Comparison of ENCODE assay signal across 12 cellular contexts in the genomic region with DNA sequence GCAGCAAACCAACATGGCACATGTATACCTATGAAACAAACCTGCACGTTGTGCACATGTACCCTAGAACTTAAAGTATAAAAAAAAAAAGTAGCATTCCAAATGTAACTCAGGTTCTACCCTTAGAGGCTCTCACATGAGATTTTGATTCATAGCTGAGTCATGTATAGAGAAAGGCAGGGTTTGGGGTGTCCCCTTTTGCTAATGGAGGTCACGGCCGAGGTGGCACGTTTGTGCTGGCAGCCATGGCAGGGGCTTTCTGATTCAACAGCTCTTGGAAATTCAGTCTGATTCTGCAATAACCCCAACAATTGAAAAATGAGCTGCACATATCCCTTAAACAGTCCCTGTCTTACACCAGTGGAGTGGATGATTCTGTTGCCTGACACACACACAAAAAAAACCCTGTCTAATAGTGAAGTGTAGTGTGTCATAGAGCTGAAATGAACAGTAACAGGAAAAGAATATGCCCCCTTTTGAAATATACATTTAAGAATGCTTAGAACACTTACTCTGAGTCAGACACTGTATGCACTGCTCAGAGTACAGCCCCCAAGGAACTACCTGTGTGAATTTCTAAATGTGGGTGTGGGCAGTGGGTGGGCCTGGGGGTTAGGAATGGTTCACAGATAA. TPM values are rescaled to one million over a fixed set of nuclear protein-coding genes. Genes with fewer than 3 reads are reported as not detected.
DNase-seq lines count a peak whose midpoint lies in the region; ATAC-seq lines count a peak whose summit lies in the region.
"Had no signal": no experiment of that assay in that cellular context is flagged by ENCODE, and none has a peak within 500 bp of the region (broad histone marks: within the 10 kb centered on the region; RNA-seq: fewer than 3 reads in every experiment).

No MANE protein-coding gene starts in this region.

- no peak overlapping the region for H3K4me3 ChIP-seq in right cardiac atrium (ENCODE audit: low read length)
- H3K4me3 ChIP-seq: adrenal gland had no signal

- peak overlapping the region; percentile 76 for H3K27ac Mint-ChIP-seq in activated CD4-positive, alpha-beta memory T cell treated with anti-CD3 and anti-CD28 coated beads for 36 hours

- no peaks in the 10 kb centered on the region for H3K9me3 Mint-ChIP-seq in activated CD4-positive, alpha-beta memory T cell treated with anti-CD3 and anti-CD28 coated beads for 36 hours

- H3K4me1 Mint-ChIP-seq in activated CD4-positive, alpha-beta memory T cell treated with anti-CD3 and anti-CD28 coated beads for 36 hours (ENCODE audit: low read depth): peaks cover 42% of the 10 kb centered on the region

- H3K4me3 Mint-ChIP-seq in activated CD4-positive, alpha-beta memory T cell treated with anti-CD3 and anti-CD28 coated beads for 36 hours: no peak overlapping the region

- ATAC-seq in GM19025 (IDR thresholded peaks at IDR 0.05; ENCODE audit: low read depth, unreplicated experiment) (peak; percentile 85), HG02981 (IDR thresholded peaks at IDR 0.05; ENCODE audit: unreplicated experiment) (peak; percentile 86), right cardiac atrium (no peak)

- 81% methylated on average over 4 of the region's 4 CpGs for WGBS in right cardiac atrium

- H3K27me3 ChIP-seq in right cardiac atrium (ENCODE audit: control insufficient read depth, insufficient read depth): no peaks in the 10 kb centered on the region
- H3K27me3 ChIP-seq: adrenal gland had no signal

- H3K27me3 Mint-ChIP-seq in activated CD4-positive, alpha-beta memory T cell treated with anti-CD3 and anti-CD28 coated beads for 36 hours: no peaks in the 10 kb centered on the region

- peak; percentile 82 for DNase-seq in activated CD4-positive, alpha-beta memory T cell treated with anti-CD3 and anti-CD28 coated beads for 36 hours
- peak; percentile 50 for DNase-seq in stimulated activated CD4-positive, alpha-beta T cell treated with anti-CD3 and anti-CD28 coated beads, Interleukin-4, amount 100 ng/mL, for 1 hour
- DNase-seq in NCI-H1436 treated with DMSO at 0.1 percent for 48 hours (lab: John Stamatoyannopoulos, UW): no peak
- DNase-seq in retina: no peak
- DNase-seq in NCI-H524 (lab: John Stamatoyannopoulos, UW): no peak
- DNase-seq in right cardiac atrium: no peak
- DNase-seq: hypothalamus, NCI-H510A had no signal

- POLR2A ChIA-PET in activated CD4-positive, alpha-beta memory T cell treated with anti-CD3 and anti-CD28 coated beads for 36 hours (lab: Charles Lee): interaction anchor here (0.6 to 2.2 kb wide), 3 partner anchors 330 to 956 kb away, joined by 3 to 11 read pairs (median 6); no protein-coding TSS in a partner anchor

- CTCF ChIA-PET in activated CD4-positive, alpha-beta memory T cell treated with anti-CD3 and anti-CD28 coated beads for 36 hours (lab: Charles Lee): interaction anchor here (0.6 to 5.5 kb wide), 20 partner anchors 8 to 648 kb away, joined by 3 to 77 read pairs (median 4); partner anchors contain the start of gene MED23

- H3K36me3 Mint-ChIP-seq in activated CD4-positive, alpha-beta memory T cell treated with anti-CD3 and anti-CD28 coated beads for 36 hours: no peaks in the 10 kb centered on the region

- H3K4me1 ChIP-seq in right cardiac atrium (ENCODE audit: control insufficient read depth, insufficient read depth, low read length): no peaks in the 10 kb centered on the region
- H3K4me1 ChIP-seq: adrenal gland had no signal

- intact Hi-C loops in activated CD4-positive, alpha-beta memory T cell treated with anti-CD3 and anti-CD28 coated beads for 36 hours (cut with micrococcal nuclease): loop anchor here (1.0 to 5.0 kb wide), 8 partner anchors 13 to 470 kb away; partner anchors contain the start of genes AKAP7, EPB41L2 and MED23
- intact Hi-C loops in right cardiac atrium (cut with DNase I): loop anchor here in 3 of 4 donors (5.0 to 10.0 kb wide), 3 partner anchors 330 to 648 kb away; no protein-coding TSS in a partner anchor

- H3K9me3 ChIP-seq in right cardiac atrium (ENCODE audit: control insufficient read depth, low read length): no peaks in the 10 kb centered on the region
- H3K9me3 ChIP-seq: adrenal gland had no signal

- H3K27ac ChIP-seq in right cardiac atrium (ENCODE audit: low read length): no peak overlapping the region
- H3K27ac ChIP-seq: adrenal gland had no signal

RNA-seq across cellular contexts. Expression of gene ARG1, which starts 40.4 kb away (rescaled TPM):
- not detected for total RNA-seq in activated CD4-positive, alpha-beta memory T cell treated with anti-CD3 and anti-CD28 coated beads for 36 hours
- under 1 TPM in 2 of 4 donors, not detected in 2; 0.22 to 0.24 TPM for total RNA-seq in right cardiac atrium
- not detected for polyA plus RNA-seq in right cardiac atrium
- total RNA-seq: renal cortical epithelial cell had no signal

Comparison
In these comparisons a context has a peak if more than half of its experiments do, and no peak if none do; other contexts are left out.
1. ATAC-seq: peak in GM19025 (single experiment) and HG02981 (single experiment); none in right cardiac atrium (0 of 2).
2. DNase-seq: peak in activated CD4-positive, alpha-beta memory T cell treated with anti-CD3 and anti-CD28 coated beads for 36 hours (single experiment) and stimulated activated CD4-positive, alpha-beta T cell treated with anti-CD3 and anti-CD28 coated beads, Interleukin-4, amount 100 ng/mL, for 1 hour (single experiment); none in NCI-H1436 treated with DMSO at 0.1 percent for 48 hours (single experiment), retina (single experiment), NCI-H524 (0 of 2) and right cardiac atrium (0 of 3).